Comparison of ENCODE assay signal across 12 cellular contexts in genomic region chr10:88886557-88886956, GRCh38. TPM values are rescaled to one million over a fixed set of nuclear protein-coding genes. Genes with fewer than 3 reads are reported as not detected.
DNase-seq lines count a peak whose midpoint lies in the region; ATAC-seq and TF ChIP-seq lines count a peak whose summit lies in the region.
"Had no signal": no experiment of that assay in that cellular context is flagged by ENCODE, and none has a peak within 500 bp of the region (broad histone marks: within the 10 kb centered on the region; RNA-seq: fewer than 3 reads in every experiment).

No MANE protein-coding gene starts in this region.

- no peaks in the 10 kb centered on the region for H3K27me3 Mint-ChIP-seq in activated T-cell treated with anti-CD3 and anti-CD28 coated beads, Interleukin-2, amount 50 U/mL, for 72 hours (ENCODE audit: low read depth)
- H3K27me3 Mint-ChIP-seq in naive B cell: no peaks in the 10 kb centered on the region

- H3K36me3 Mint-ChIP-seq in activated T-cell treated with anti-CD3 and anti-CD28 coated beads, Interleukin-2, amount 50 U/mL, for 72 hours (ENCODE audit: insufficient read depth in 2 of 2): peaks cover 0 to 7% of the 10 kb centered on the region in 2 donors
- H3K36me3 Mint-ChIP-seq in naive B cell: no peaks in the 10 kb centered on the region

- TF ChIP-seq CTCF in lower leg skin (IDR thresholded peaks at IDR 0.05) (no peak), BE2C (IDR thresholded peaks at IDR 0.05; ENCODE audit: low read depth, low read length) (no peak), sigmoid colon (IDR thresholded peaks at IDR 0.05) (no peak)

- H3K27ac Mint-ChIP-seq in activated T-cell treated with anti-CD3 and anti-CD28 coated beads, Interleukin-2, amount 50 U/mL, for 72 hours: no peak overlapping the region
- H3K27ac Mint-ChIP-seq in naive B cell: no peak overlapping the region
- H3K27ac Mint-ChIP-seq: CD14-positive monocyte had no signal

- DNase-seq in activated T-cell treated with anti-CD3 and anti-CD28 coated beads, Interleukin-2, amount 50 U/mL, for 72 hours: peak; percentile 40 to 46
- no peak for DNase-seq in activated T-cell treated with anti-CD3 and anti-CD28 coated beads for 4 hours
- DNase-seq in naive B cell: no peak
- no peak for DNase-seq in lower leg skin (ENCODE audit: low spot score in 2 of 2)
- DNase-seq in BE2C: no peak
- no peak for DNase-seq in sigmoid colon
- DNase-seq: colonic mucosa, NCI-H446 treated with DMSO at 0.1 percent for 48 hours, posterior cingulate gyrus had no signal

- H3K4me1 ChIP-seq in BE2C: peaks cover 16% of the 10 kb centered on the region
- peaks cover 0 to 10% (median 2%) of the 10 kb centered on the region in 4 donors for H3K4me1 ChIP-seq in sigmoid colon
- H3K4me1 ChIP-seq: colonic mucosa had no signal

- TF ChIP-seq EP300 in sigmoid colon (IDR thresholded peaks at IDR 0.05): no peak

- H3K36me3 ChIP-seq in BE2C: no peaks in the 10 kb centered on the region
- no peaks in the 10 kb centered on the region for H3K36me3 ChIP-seq in sigmoid colon
- H3K36me3 ChIP-seq: colonic mucosa had no signal

- H3K4me3 ChIP-seq in lower leg skin (ENCODE audit: low read depth, poor library complexity, severe bottlenecking) (no peak overlapping the region), BE2C (ENCODE audit: low read depth, low read length) (no peak overlapping the region), sigmoid colon (no peak overlapping the region)
- H3K4me3 ChIP-seq: colonic mucosa had no signal

- no peak for TF ChIP-seq POLR2A in lower leg skin (IDR thresholded peaks at IDR 0.05)
- no peak for TF ChIP-seq POLR2A in sigmoid colon (IDR thresholded peaks at IDR 0.05)

- H3K9me3 ChIP-seq in BE2C (no peaks in the 10 kb centered on the region), sigmoid colon (no peaks in the 10 kb centered on the region)
- H3K9me3 ChIP-seq: colonic mucosa had no signal

- peaks cover 94% of the 10 kb centered on the region for H3K4me1 Mint-ChIP-seq in activated T-cell treated with anti-CD3 and anti-CD28 coated beads, Interleukin-2, amount 50 U/mL, for 72 hours (ENCODE audit: low read depth)
- peaks cover 18 to 29% (median 26%) of the 10 kb centered on the region in 3 donors for H3K4me1 Mint-ChIP-seq in naive B cell

- peak; percentile 92 for ATAC-seq in activated T-cell treated with anti-CD3 and anti-CD28 coated beads, Interleukin-2, amount 50 U/mL, for 72 hours (replicated peaks in 1 of 2)
- ATAC-seq in GM21529 (IDR thresholded peaks at IDR 0.05; ENCODE audit: unreplicated experiment): peak; percentile 59
- ATAC-seq in HG03460 (IDR thresholded peaks at IDR 0.05; ENCODE audit: unreplicated experiment): peak; percentile 62
- ATAC-seq in naive B cell (ENCODE audit: low read depth in 2 of 2): peak; percentile 53 to 78

- H3K27ac ChIP-seq in sigmoid colon: no peak overlapping the region
- H3K27ac ChIP-seq: colonic mucosa had no signal

- no peaks in the 10 kb centered on the region for H3K27me3 ChIP-seq in BE2C
- no peaks in the 10 kb centered on the region for H3K27me3 ChIP-seq in sigmoid colon
- H3K27me3 ChIP-seq: colonic mucosa had no signal

- intact Hi-C loops in lower leg skin (cut with DNase I; ENCODE audit: low total_unique reads) (no loop called here), sigmoid colon (cut with DNase I) (no loop called here)

- no peaks in the 10 kb centered on the region for H3K9me3 Mint-ChIP-seq in activated T-cell treated with anti-CD3 and anti-CD28 coated beads, Interleukin-2, amount 50 U/mL, for 72 hours
- H3K9me3 Mint-ChIP-seq in naive B cell: no peaks in the 10 kb centered on the region
- H3K9me3 Mint-ChIP-seq: CD14-positive monocyte had no signal

- peak overlapping the region; percentile 9 to 37 for H3K4me3 Mint-ChIP-seq in activated T-cell treated with anti-CD3 and anti-CD28 coated beads, Interleukin-2, amount 50 U/mL, for 72 hours
- H3K4me3 Mint-ChIP-seq in naive B cell: peak overlapping the region in 1 of 8 donors; percentile 22
- H3K4me3 Mint-ChIP-seq: CD14-positive monocyte had no signal

RNA-seq across cellular contexts. Expression of gene STAMBPL1, which starts 6.5 kb away (rescaled TPM):
- 10 to 100 TPM; 28.2 to 39.9 TPM for total RNA-seq in activated T-cell treated with anti-CD3 and anti-CD28 coated beads, Interleukin-2, amount 50 U/mL, for 72 hours
- polyA plus RNA-seq in naive B cell (ENCODE audit: low read depth in 6 of 6) (1 to 10 TPM; 3.4 to 7.6 (median 5.0) TPM), sigmoid colon (10 to 100 TPM in 2 of 3 donors, 1 to 10 TPM in 1; 9.0 to 11.0 (median 10.6) TPM)
- total RNA-seq in lower leg skin (10 to 100 TPM in 2 of 4 donors, 1 to 10 TPM in 2; 6.9 to 16.2 (median 10.9) TPM), sigmoid colon (10 to 100 TPM in 3 of 4 donors, 1 to 10 TPM in 1; 9.9 to 29.6 (median 13.2) TPM)
- polyA plus RNA-seq in BE2C (2012; ENCODE audit: insufficient read depth, insufficient read length, low read depth): 14.7 TPM

RNA-seq across cellular contexts. Expression of gene ANKRD22, which starts 34.9 kb away (rescaled TPM):
- total RNA-seq in activated T-cell treated with anti-CD3 and anti-CD28 coated beads, Interleukin-2, amount 50 U/mL, for 72 hours: under 1 TPM; 0.24 to 0.65 TPM
- not detected for polyA plus RNA-seq in naive B cell (ENCODE audit: low read depth in 6 of 6)
- 10 to 100 TPM; 30.7 to 56.7 (median 35.4) TPM for total RNA-seq in lower leg skin
- not detected for polyA plus RNA-seq in BE2C (2012; ENCODE audit: insufficient read depth, insufficient read length, low read depth)
- not detected for total RNA-seq in sigmoid colon
- polyA plus RNA-seq in sigmoid colon: 10 to 100 TPM in 1 of 3 donors, 1 to 10 TPM in 2; 2.4 to 26.9 (median 9.7) TPM

Comparison
In these comparisons a context has a peak if more than half of its experiments do, and no peak if none do; other contexts are left out.
1. DNase-seq: peak in activated T-cell treated with anti-CD3 and anti-CD28 coated beads, Interleukin-2, amount 50 U/mL, for 72 hours (2 of 2); none in activated T-cell treated with anti-CD3 and anti-CD28 coated beads for 4 hours (single experiment), naive B cell (single experiment), lower leg skin (0 of 2), BE2C (single experiment) and sigmoid colon (single experiment).
2. RNA of gene ANKRD22, which starts 34.9 kb away (total RNA-seq): 30.7 to 56.7 TPM in lower leg skin; 0.24 to 0.65 TPM in activated T-cell treated with anti-CD3 and anti-CD28 coated beads, Interleukin-2, amount 50 U/mL, for 72 hours and not detected in sigmoid colon; every median in the first group is over 10 times any median in the second.
3. Peak in every context shown above with its lines, with median percentiles within 50 percentile points of each other: ATAC-seq.